Comparison of ENCODE assay signal across 21 cellular contexts in the genomic region with DNA sequence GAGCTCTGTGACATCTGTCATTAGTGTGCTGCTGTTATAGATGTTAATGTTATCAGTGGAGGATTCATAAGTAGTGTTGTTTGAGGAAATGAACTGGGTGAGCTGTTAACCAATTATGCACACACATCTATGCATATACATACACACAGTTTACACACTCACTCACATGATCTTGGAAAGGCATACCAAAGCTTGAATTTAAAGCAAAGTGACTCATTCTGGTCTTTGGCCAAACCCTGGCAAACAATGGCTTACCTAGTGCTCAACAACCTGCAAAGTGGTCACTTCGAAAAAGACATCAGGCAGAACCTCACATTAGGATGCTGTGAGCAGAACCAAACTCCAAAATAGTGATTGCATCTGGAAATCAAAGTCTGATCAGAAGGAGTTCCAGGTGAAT.
A peak's percentile ranks its signal among the peaks of the same experiment; 100 is the strongest.
DNase-seq lines count a peak whose midpoint lies in the region; ATAC-seq and TF ChIP-seq lines count a peak whose summit lies in the region.
"Had no signal": no experiment of that assay in that cellular context is flagged by ENCODE, and none has a peak within 500 bp of the region (broad histone marks: within the 10 kb centered on the region; RNA-seq: fewer than 3 reads in every experiment).

No MANE protein-coding gene starts in this region.

- no peaks in the 10 kb centered on the region for H3K9me3 Mint-ChIP-seq in neural progenitor cell

- H3K4me1 ChIP-seq in Panc1 (ENCODE audit: control insufficient read depth, insufficient read depth, low read length) (no peaks in the 10 kb centered on the region), neural progenitor cell (no peaks in the 10 kb centered on the region)
- H3K4me1 ChIP-seq: BLaER1 had no signal

- H3K79me2 ChIP-seq in neural progenitor cell (ENCODE audit: low read depth): no peaks in the 10 kb centered on the region

- H3K4me1 Mint-ChIP-seq in neural progenitor cell: no peaks in the 10 kb centered on the region

- CTCF ChIA-PET in Panc1 (lab: Charles Lee): no interaction called here

- DNase-seq in DMS53 (lab: John Stamatoyannopoulos, UW) (peak; percentile 75), HT1080 (ENCODE audit: low read depth) (peak; percentile 66), Panc1 (ENCODE audit: low read depth, low spot score) (peak; percentile 42), epithelial cell of esophagus (ENCODE audit: low read depth) (peak; percentile 33), neural progenitor cell (ENCODE audit: low spot score) (no peak), NCI-H1436 (lab: John Stamatoyannopoulos, UW) (no peak)
- no peak for DNase-seq in effector CD8-positive, alpha-beta T cell (lab: John Stamatoyannopoulos, UW)
- DNase-seq: CD4-positive, alpha-beta T cell; COR-L47; DND-41; GM23248; Kasumi-1; NCI-H1092 treated with DMSO at 0.1 percent for 48 hours; NCI-H2029 treated with DMSO at 0.1 percent for 48 hours; NCI-H345; NCI-H524; NCI-H82 had no signal

- BruUV-seq in Panc1 (replicated peaks; lab: Mats Ljungman, UMichigan): no TSS peak

- H3K9me3 ChIP-seq in Panc1 (ENCODE audit: control insufficient read depth, insufficient read depth, low read depth, low read length) (no peaks in the 10 kb centered on the region), neural progenitor cell (ENCODE audit: low read depth) (no peaks in the 10 kb centered on the region)
- H3K9me3 ChIP-seq: BLaER1, HAP-1 had no signal

- H3F3A ChIP-seq in neural progenitor cell (ENCODE audit: low read depth): no peaks in the 10 kb centered on the region

- H3K27me3 ChIP-seq in Panc1 (ENCODE audit: control insufficient read depth, insufficient read depth, low read length): no peaks in the 10 kb centered on the region
- no peaks in the 10 kb centered on the region for H3K27me3 ChIP-seq in neural progenitor cell
- H3K27me3 ChIP-seq: BLaER1 had no signal

- no peaks in the 10 kb centered on the region for H3K27me3 Mint-ChIP-seq in neural progenitor cell (ENCODE audit: insufficient read depth, low read depth)
- H3K27me3 Mint-ChIP-seq: CD4-positive, alpha-beta T cell had no signal

- no peak for ATAC-seq in Panc1
- ATAC-seq in HG02623 (IDR thresholded peaks at IDR 0.05; ENCODE audit: unreplicated experiment): no peak
- ATAC-seq: GM12878 had no signal

- H2AFZ ChIP-seq in neural progenitor cell (replicated peaks): no peak overlapping the region
- H2AFZ ChIP-seq: GM23248 had no signal

- no peaks in the 10 kb centered on the region for H3K36me3 Mint-ChIP-seq in neural progenitor cell

- TF ChIP-seq CTCF in Panc1 (IDR thresholded peaks at IDR 0.05) (no peak), epithelial cell of esophagus (IDR thresholded peaks at IDR 0.05; ENCODE audit: insufficient read depth, low read depth, low read length, missing control alignments) (no peak), neural progenitor cell (IDR thresholded peaks at IDR 0.05) (no peak)

- H3K27ac ChIP-seq in Panc1 (ENCODE audit: low read length): no peak overlapping the region
- H3K27ac ChIP-seq in neural progenitor cell: no peak overlapping the region
- H3K27ac ChIP-seq: BLaER1, GM23248 had no signal

- no peak overlapping the region for H3K4me3 Mint-ChIP-seq in neural progenitor cell
- H3K4me3 Mint-ChIP-seq: CD4-positive, alpha-beta T cell had no signal

- H4K20me1 ChIP-seq in neural progenitor cell (ENCODE audit: low read depth): no peaks in the 10 kb centered on the region
- H4K20me1 ChIP-seq: BLaER1 had no signal

- POLR2A ChIA-PET in Panc1 (lab: Charles Lee): no interaction called here

- in situ Hi-C loops in Panc1 (cut with HindIII; ENCODE audit: low pct_unique_long_range_greater_than_20kb, low sequenced_read_pairs): no loop called here

- H3K27ac Mint-ChIP-seq in neural progenitor cell: no peak overlapping the region
- H3K27ac Mint-ChIP-seq: CD4-positive, alpha-beta T cell had no signal

- H3K36me3 ChIP-seq in Panc1 (ENCODE audit: control insufficient read depth, insufficient read depth, low read length): no peaks in the 10 kb centered on the region
- no peaks in the 10 kb centered on the region for H3K36me3 ChIP-seq in neural progenitor cell
- H3K36me3 ChIP-seq: BLaER1, HAP-1 had no signal

- H3K9ac ChIP-seq in neural progenitor cell: no peak overlapping the region
- H3K9ac ChIP-seq: BLaER1, GM23248 had no signal

- H3K4me3 ChIP-seq in Panc1 (ENCODE audit: low read depth in 2 of 2, low read length in 2 of 2): no peak overlapping the region
- H3K4me3 ChIP-seq in epithelial cell of esophagus (ENCODE audit: low read length): no peak overlapping the region
- H3K4me3 ChIP-seq in neural progenitor cell: no peak overlapping the region
- H3K4me3 ChIP-seq: BLaER1, GM12878, GM23248, HAP-1 had no signal

- no peak overlapping the region for H3K4me2 ChIP-seq in neural progenitor cell
- H3K4me2 ChIP-seq: BLaER1 had no signal

- intact Hi-C loops in Panc1 (cut with micrococcal nuclease; ENCODE audit: unreplicated experiment): no loop called here

Comparison
In these comparisons a context has a peak if more than half of its experiments do, and no peak if none do; other contexts are left out.
1. DNase-seq: peak in DMS53 (single experiment), HT1080 (single experiment), Panc1 (single experiment) and epithelial cell of esophagus (single experiment); none in effector CD8-positive, alpha-beta T cell (single experiment), neural progenitor cell (single experiment) and NCI-H1436 (single experiment).